Comparison of ENCODE assay signal across 8 cellular contexts in the genomic region with DNA sequence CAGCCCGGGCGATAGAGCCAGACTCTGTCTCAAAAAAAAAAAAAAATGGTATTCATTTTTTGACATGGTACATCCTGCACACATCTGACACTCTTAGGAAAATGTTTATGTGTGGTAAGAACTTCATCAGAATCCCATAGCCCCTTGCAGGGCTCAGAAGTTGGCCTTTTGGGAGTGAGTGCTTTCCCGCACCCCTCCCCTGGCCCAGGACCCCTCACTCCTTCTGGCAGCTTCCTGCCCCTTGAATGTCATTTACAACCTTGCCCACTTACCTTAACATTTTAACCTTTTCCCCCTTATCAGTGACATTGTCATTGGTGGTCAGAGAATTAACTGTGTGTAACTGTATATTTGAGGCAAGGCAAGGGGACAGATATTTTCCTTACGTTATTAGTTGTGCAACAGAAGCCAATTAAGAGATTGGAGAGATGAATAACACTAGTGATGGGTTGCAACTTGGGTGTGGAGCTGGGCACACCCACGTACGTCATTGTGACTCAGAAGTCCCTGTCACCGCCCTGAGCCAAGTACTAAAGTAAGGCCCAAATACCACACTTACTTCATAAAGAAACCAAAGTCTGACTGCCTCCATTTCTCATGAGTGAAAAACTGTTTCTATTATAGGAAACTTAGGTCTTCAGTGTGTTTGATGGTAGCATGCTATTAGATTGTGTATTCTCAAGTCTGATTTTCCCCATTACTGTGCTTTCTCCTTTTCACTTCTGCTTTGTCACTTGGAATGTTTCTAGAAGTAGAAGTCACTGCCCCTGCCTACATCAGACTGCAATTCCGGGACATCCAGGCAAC. TPM values are rescaled to one million over a fixed set of nuclear protein-coding genes. Genes with fewer than 3 reads are reported as not detected.
DNase-seq lines count a peak whose midpoint lies in the region; ATAC-seq and TF ChIP-seq lines count a peak whose summit lies in the region.

No MANE protein-coding gene starts in this region.

- H3K27me3 ChIP-seq in esophagus squamous epithelium = no peaks in the 10 kb centered on the region
- no peaks in the 10 kb centered on the region for H3K27me3 ChIP-seq in gastrocnemius medialis

- CTCF ChIA-PET in GM10248 (lab: Yijun Ruan, JAX) (interaction anchor here (1.2 to 2.2 kb wide), 3 partner anchors 12 to 17 kb away, joined by 3 to 9 read pairs (median 4); no protein-coding TSS in a partner anchor), HEK293 (lab: Yijun Ruan, JAX) (interaction anchor here (0.6 to 1.9 kb wide), 3 partner anchors 13 to 269 kb away, joined by 3 to 6 read pairs (median 4); no protein-coding TSS in a partner anchor)

- 43 to 46% methylated on average over 8 of the region's 8 CpGs for WGBS in esophagus squamous epithelium, 2 donors

- H3K4me3 ChIP-seq in HEK293 (ENCODE audit: low read depth, low read length) (no peak overlapping the region), esophagus squamous epithelium (no peak overlapping the region), gastrocnemius medialis (no peak overlapping the region)

- intact Hi-C loops in esophagus squamous epithelium (cut with DNase I) (no loop called here), gastrocnemius medialis (cut with DNase I; ENCODE audit: low total_unique reads) (loop anchor here (2.0 kb wide), 2 partner anchors 45 to 57 kb away; no protein-coding TSS in a partner anchor)

- no peaks in the 10 kb centered on the region for H3K36me3 ChIP-seq in HEK293 (ENCODE audit: control insufficient read depth in 2 of 2, insufficient read depth in 1 of 2, low read length in 2 of 2)
- H3K36me3 ChIP-seq in esophagus squamous epithelium = no peaks in the 10 kb centered on the region
- no peaks in the 10 kb centered on the region for H3K36me3 ChIP-seq in gastrocnemius medialis

- no peak for TF ChIP-seq CTCF in GM10248 (IDR thresholded peaks at IDR 0.05; ENCODE audit: control extremely low read depth, extremely low read depth, low read depth, missing control alignments)
- TF ChIP-seq CTCF in HEK293 (tag by site-specific recombination; IDR thresholded peaks at IDR 0.05) = no peak
- no peak for TF ChIP-seq CTCF in esophagus squamous epithelium (IDR thresholded peaks at IDR 0.05)
- no peak for TF ChIP-seq CTCF in gastrocnemius medialis (IDR thresholded peaks at IDR 0.05 in 4 of 5, conservative IDR thresholded peaks at IDR 0.05 in 1 of 5)

- TF ChIP-seq POLR2A in esophagus squamous epithelium (IDR thresholded peaks at IDR 0.05) (peak in 1 of 4 donors; percentile 57), gastrocnemius medialis (IDR thresholded peaks at IDR 0.05) (peak; percentile 49 to 55)

- POLR2A ChIA-PET in GM10248 (lab: Yijun Ruan, JAX) = interaction anchor here (0.5 to 2.1 kb wide), 3 partner anchors 14 to 160 kb away, joined by 5 to 8 read pairs (median 7); partner anchors contain the start of gene OGDH
- POLR2A ChIA-PET in HEK293 (lab: Yijun Ruan, JAX) = no interaction called here

- H3K27ac ChIP-seq in HEK293 (ENCODE audit: extremely low read depth, low read depth, low read length) = no peak overlapping the region
- H3K27ac ChIP-seq in esophagus squamous epithelium = peak overlapping the region; percentile 91 to 96 (median 95)
- peak overlapping the region; percentile 85 to 94 (median 92) for H3K27ac ChIP-seq in gastrocnemius medialis

- DNase-seq in GM10248 (ENCODE audit: extremely low spot score) (peak; percentile 77), MV-4-11 (lab: John Stamatoyannopoulos, UW) (peak; percentile 82), esophagus squamous epithelium (lab: John Stamatoyannopoulos, UW) (no peak), gastrocnemius medialis (peak in 1 of 2 donors; percentile 72), NCI-H526 (lab: John Stamatoyannopoulos, UW) (no peak), midbrain (lab: John Stamatoyannopoulos, UW) (no peak)
- DNase-seq in activated CD8-positive, alpha-beta memory T cell treated with anti-CD3 and anti-CD28 coated beads, Interleukin-2, amount 50 U/mL, for 48 hours = peak; percentile 73

- peaks cover 25% of the 10 kb centered on the region for H3K4me1 ChIP-seq in HEK293 (ENCODE audit: control insufficient read depth, insufficient read depth, low read length)
- peaks cover 65 to 80% (median 75%) of the 10 kb centered on the region in 3 donors for H3K4me1 ChIP-seq in esophagus squamous epithelium
- H3K4me1 ChIP-seq in gastrocnemius medialis = peaks cover 77 to 80% of the 10 kb centered on the region in 2 donors

- no peaks in the 10 kb centered on the region for H3K9me3 ChIP-seq in HEK293 (ENCODE audit: control insufficient read depth, insufficient read depth, low read depth, low read length)
- no peaks in the 10 kb centered on the region for H3K9me3 ChIP-seq in esophagus squamous epithelium
- H3K9me3 ChIP-seq in gastrocnemius medialis = no peaks in the 10 kb centered on the region

- in situ Hi-C loops in gastrocnemius medialis (cut with MboI; ENCODE audit: low sequenced_read_pairs in 4 of 4) = no loop called here

- ATAC-seq in gastrocnemius medialis = peak; percentile 25

TF ChIP-seq in HEK293, 187 proteins besides CTCF, POLR2A, EP300 and RAD21:
- TF ChIP-seq SP7 (tag by site-specific recombination; IDR thresholded peaks at IDR 0.05) (peak; percentile 36), ZFHX2 (tag by site-specific recombination; conservative IDR thresholded peaks at IDR 0.05) (peak; percentile 48; the same call in 1 of the 2 replicates), ZSCAN23 (tag by site-specific recombination; IDR thresholded peaks at IDR 0.05) (no peak), ZNF629 (tag by site-specific recombination; IDR thresholded peaks at IDR 0.05) (peak; percentile 57; the same call in 1 of the 2 replicates), KLF17 (tag by site-specific recombination; IDR thresholded peaks at IDR 0.05) (peak; percentile 89), ZNF184 (tag by site-specific recombination; IDR thresholded peaks at IDR 0.05) (peak; percentile 99), EGR2 (tag by site-specific recombination; IDR thresholded peaks at IDR 0.05; ENCODE audit: low read depth) (peak; percentile 21; the same call in 1 of the 2 replicates), ZEB2 (tag by site-specific recombination; IDR thresholded peaks at IDR 0.05) (no peak), KLF1 (tag by site-specific recombination; IDR thresholded peaks at IDR 0.05) (peak; percentile 98), PRDM1 (tag by site-specific recombination; IDR thresholded peaks at IDR 0.05) (peak; percentile 80; the same call in 1 of the 2 replicates), PRDM4 (tag by site-specific recombination; IDR thresholded peaks at IDR 0.05) (0 out of 2 replicates have a peak, but pooled peaks have one; percentile 16), ZNF768 (tag by site-specific recombination; IDR thresholded peaks at IDR 0.05) (no peak)

RNA-seq across cellular contexts. Expression of gene OGDH, which starts 31.6 kb away (rescaled TPM):
- total RNA-seq in esophagus squamous epithelium = 100 to 1,000 TPM in 1 of 4 donors, 10 to 100 TPM in 3; 68.9 to 102 (median 89.5) TPM
- 100 to 1,000 TPM; 224 to 462 (median 396) TPM for total RNA-seq in gastrocnemius medialis

RNA-seq across cellular contexts. Expression of gene TMED4, which starts 56.0 kb away (rescaled TPM):
- total RNA-seq in esophagus squamous epithelium = 100 to 1,000 TPM in 2 of 4 donors, 10 to 100 TPM in 2; 68.0 to 123 (median 102) TPM
- total RNA-seq in gastrocnemius medialis = 100 to 1,000 TPM in 3 of 4 donors, 10 to 100 TPM in 1; 85.8 to 162 (median 101) TPM

Comparison
In these comparisons a context has a peak if more than half of its experiments do, and no peak if none do; other contexts are left out.
1. DNase-seq: peak in GM10248 (single experiment), MV-4-11 (single experiment) and activated CD8-positive, alpha-beta memory T cell treated with anti-CD3 and anti-CD28 coated beads, Interleukin-2, amount 50 U/mL, for 48 hours (single experiment); none in esophagus squamous epithelium (single experiment), NCI-H526 (0 of 2) and midbrain (single experiment).